In the genomic region with DNA sequence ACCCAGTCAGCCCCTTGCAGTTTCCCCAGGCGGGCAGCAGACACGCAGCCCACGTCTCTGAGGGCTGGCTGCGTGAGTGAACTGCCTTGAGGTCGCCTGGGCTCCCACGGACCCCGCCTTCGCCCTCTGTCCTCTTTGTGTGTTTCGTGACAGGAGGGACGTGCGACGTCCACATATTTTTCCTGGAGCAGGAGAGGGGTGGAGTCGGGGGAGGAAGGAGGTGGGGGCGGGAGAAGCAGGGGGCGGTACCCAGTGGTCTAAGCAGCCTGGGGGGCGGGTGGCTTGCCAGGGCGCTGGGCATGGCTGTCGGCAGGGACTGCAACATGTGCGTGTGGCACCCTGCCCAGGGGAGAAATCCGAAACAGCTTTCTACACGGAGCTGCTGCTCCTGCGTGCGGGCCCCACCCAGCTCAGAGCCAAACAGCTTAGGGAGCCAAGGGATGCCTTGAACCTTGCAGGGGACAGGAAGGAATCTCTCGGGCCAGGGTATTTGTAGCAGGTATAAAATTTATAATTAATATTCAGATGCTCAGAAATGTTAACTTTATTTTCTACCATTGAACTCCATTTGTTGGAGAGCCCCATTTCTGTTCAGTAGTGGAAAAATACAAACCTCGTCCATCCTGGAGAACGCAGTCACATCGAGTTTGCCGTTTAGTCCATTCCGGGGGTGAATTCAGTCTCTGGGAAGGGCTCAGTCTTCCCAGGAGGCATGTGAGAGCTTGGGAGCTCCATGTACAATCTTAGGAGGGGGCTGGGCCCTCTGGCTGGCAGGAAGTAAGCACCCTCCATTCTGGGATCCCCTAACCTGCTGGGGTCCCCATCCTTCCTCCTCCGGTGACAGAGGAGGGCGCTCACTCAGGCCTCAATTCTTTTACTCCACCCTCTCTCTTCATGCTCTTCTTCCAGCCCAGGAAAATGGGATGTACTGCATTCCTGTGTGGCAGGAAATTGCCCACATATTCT, we compare ENCODE assay signal across 8 cellular contexts.
A peak's percentile ranks its signal among the peaks of the same experiment; 100 is the strongest.
DNase-seq lines count a peak whose midpoint lies in the region; ATAC-seq and TF ChIP-seq lines count a peak whose summit lies in the region.

No MANE protein-coding gene starts in this region.

- no peaks in the 10 kb centered on the region for H3K36me3 ChIP-seq in muscle layer of duodenum (ENCODE audit: control insufficient read depth in 1 of 2, insufficient read depth in 2 of 2, low read length in 2 of 2)

- ATAC-seq in T-cell (replicated peaks in 1 of 4) (peak; percentile 41 to 53 (median 46)), HG03439 (IDR thresholded peaks at IDR 0.05; ENCODE audit: unreplicated experiment) (no peak), HG02623 (IDR thresholded peaks at IDR 0.05; ENCODE audit: unreplicated experiment) (no peak)

- H3K36me3 Mint-ChIP-seq in T-cell, result no peaks in the 10 kb centered on the region

- H3K27ac ChIP-seq in muscle layer of duodenum (ENCODE audit: low read length), result peak overlapping the region; percentile 60

- H3K27ac Mint-ChIP-seq in T-cell, result no peak overlapping the region

- peak overlapping the region; percentile 30 to 50 for H3K4me3 ChIP-seq in muscle layer of duodenum (ENCODE audit: low read depth in 1 of 2, low read length in 2 of 2)

- H3K27me3 Mint-ChIP-seq in T-cell, result peaks cover 0 to 21% of the 10 kb centered on the region in 2 donors

- POLR2A ChIA-PET in HEK293T (lab: Yijun Ruan, JAX) (interaction anchor here (1.1 to 1.6 kb wide), 3 partner anchors 8 to 79 kb away, joined by 3 to 4 read pairs (median 3); a partner anchor contains a TSS), T-cell (lab: Charles Lee) (interaction anchor here in 1 of 2 donors (1.0 kb wide), 1 partner anchor 138 kb away, joined by 3 read pairs; no protein-coding TSS in a partner anchor)

- H3K27me3 ChIP-seq in muscle layer of duodenum (ENCODE audit: low read depth, low read length), result no peaks in the 10 kb centered on the region

- DNase-seq in AG20443 (ENCODE audit: low spot score) (peak; percentile 94), HEK293T (ENCODE audit: extremely low spot score) (peak; percentile 60), T-cell (no peak), fibroblast of gingiva (ENCODE audit: low read depth) (peak; percentile 98)
- DNase-seq in activated CD4-positive, alpha-beta T cell treated with anti-CD3 and anti-CD28 coated beads for 48 hours, result no peak

- no peaks in the 10 kb centered on the region for H3K9me3 Mint-ChIP-seq in T-cell

- H3K4me1 Mint-ChIP-seq in T-cell, result peaks cover 20 to 21% (median 20%) of the 10 kb centered on the region in 3 donors

- H3K4me1 ChIP-seq in muscle layer of duodenum (ENCODE audit: control insufficient read depth in 1 of 2, insufficient read depth in 2 of 2, low read length in 2 of 2), result peaks cover 6 to 11% of the 10 kb centered on the region in 2 donors

- peak overlapping the region; percentile 65 to 79 (median 71) for H3K4me3 Mint-ChIP-seq in T-cell

- CTCF ChIA-PET in HEK293T (lab: Yijun Ruan, JAX) (interaction anchor here (0.6 kb wide), 2 partner anchors 12 to 14 kb away, joined by 3 to 4 read pairs; no protein-coding TSS in a partner anchor), T-cell (lab: Charles Lee) (no interaction called here)

- no peaks in the 10 kb centered on the region for H3K9me3 ChIP-seq in muscle layer of duodenum (ENCODE audit: control insufficient read depth in 1 of 2, low read length in 2 of 2)

TF ChIP-seq in HEK293T, 16 proteins besides CTCF, POLR2A, EP300 and RAD21:
- TF ChIP-seq L3MBTL2 (conservative IDR thresholded peaks at IDR 0.05) (peak; percentile 68), LEF1 (IDR thresholded peaks at IDR 0.05; ENCODE audit: borderline replicate concordance) (no peak)

Comparison
In these comparisons a context has a peak if more than half of its experiments do, and no peak if none do; other contexts are left out.
1. DNase-seq: peak in AG20443 (single experiment), HEK293T (single experiment) and fibroblast of gingiva (single experiment); none in T-cell (0 of 34) and activated CD4-positive, alpha-beta T cell treated with anti-CD3 and anti-CD28 coated beads for 48 hours (single experiment).
2. ATAC-seq: peak in T-cell (4 of 4); none in HG03439 (single experiment) and HG02623 (single experiment).